Comparison of ENCODE assay signal across 18 cellular contexts in the genomic region with DNA sequence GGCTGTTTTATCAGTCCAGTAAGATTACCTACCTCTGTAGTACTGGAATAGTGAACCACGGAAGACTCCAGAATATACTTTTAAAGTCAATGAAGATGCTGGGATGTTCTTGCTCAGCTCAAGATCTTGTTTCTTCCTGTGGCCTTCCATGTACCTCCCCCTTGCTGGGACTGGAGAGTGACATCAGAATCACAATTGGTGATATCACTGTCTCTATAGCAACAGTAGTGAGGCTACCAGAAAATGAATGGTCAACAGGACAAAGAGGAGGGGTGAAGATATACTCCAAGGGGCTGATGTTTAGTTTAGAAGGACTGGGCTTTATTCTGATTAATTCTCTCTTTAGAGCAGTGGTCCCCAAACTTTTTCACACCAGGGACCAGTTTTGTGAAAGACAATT. TPM values are rescaled to one million over a fixed set of nuclear protein-coding genes. Genes with fewer than 3 reads are reported as not detected.
A peak's percentile ranks its signal among the peaks of the same experiment; 100 is the strongest.
DNase-seq lines count a peak whose midpoint lies in the region; ATAC-seq and TF ChIP-seq lines count a peak whose summit lies in the region.
"Had no signal": no experiment of that assay in that cellular context is flagged by ENCODE, and none has a peak within 500 bp of the region (broad histone marks: within the 10 kb centered on the region; RNA-seq: fewer than 3 reads in every experiment).

No MANE protein-coding gene starts in this region.

- H3K4me3 Mint-ChIP-seq in GM23338 (no peak overlapping the region), neural crest cell (peak overlapping the region; percentile 66)
- H3K4me3 Mint-ChIP-seq: CD8-positive, alpha-beta T cell; H9 had no signal

- TF ChIP-seq CTCF in GM23338 (conservative IDR thresholded peaks at IDR 0.05; ENCODE audit: low read depth in 2 of 2) (no peak), neural crest cell (conservative IDR thresholded peaks at IDR 0.05) (no peak), ascending aorta (IDR thresholded peaks at IDR 0.05) (no peak)

- H3K4me1 Mint-ChIP-seq in GM23338 = peaks cover 11% of the 10 kb centered on the region; the same call in 2 of the 3 replicates
- H3K4me1 Mint-ChIP-seq in neural crest cell = peaks cover 24% of the 10 kb centered on the region

- no peak for ATAC-seq in GM23338
- no peak for ATAC-seq in HG03571 (IDR thresholded peaks at IDR 0.05; ENCODE audit: unreplicated experiment)
- ATAC-seq: A549; CD8-positive, alpha-beta T cell; HepG2 had no signal

- H2AFZ ChIP-seq in GM23338 = no peak overlapping the region
- H2AFZ ChIP-seq: GM23248 had no signal

- no peak overlapping the region for H3K27ac Mint-ChIP-seq in GM23338
- H3K27ac Mint-ChIP-seq in neural crest cell (ENCODE audit: unreplicated experiment) = no peak overlapping the region
- H3K27ac Mint-ChIP-seq: CD8-positive, alpha-beta T cell; H9 had no signal

- no peaks in the 10 kb centered on the region for H3K9me3 ChIP-seq in ascending aorta
- H3K9me3 ChIP-seq: A549, BE2C had no signal

- no peak overlapping the region for H3K4me2 ChIP-seq in GM23338
- H3K4me2 ChIP-seq: A549 had no signal

- intact Hi-C loops in ascending aorta (cut with DNase I) = no loop called here

- DNase-seq in GM23338 (ENCODE audit: low spot score) (peak; percentile 32), OCI-M1 (lab: John Stamatoyannopoulos, UW) (peak; percentile 7), kidney tubule cell (ENCODE audit: low spot score) (peak; percentile 1), neural crest cell (ENCODE audit: low read depth, low spot score) (no peak), NCI-H446 treated with DMSO at 0.1 percent for 48 hours (lab: John Stamatoyannopoulos, UW) (no peak), UCSD-AML1 (lab: John Stamatoyannopoulos, UW; ENCODE audit: unreplicated experiment) (no peak), ascending aorta (ENCODE audit: low spot score in 2 of 2) (no peak)
- DNase-seq: BE2C; CD8-positive, alpha-beta T cell; COR-L47; DMS153; GF-D8; GM23248; H9 had no signal

- H3F3A ChIP-seq in GM23338 (replicated peaks; ENCODE audit: low read depth) = no peaks in the 10 kb centered on the region

- H3K9me3 Mint-ChIP-seq in GM23338 = no peaks in the 10 kb centered on the region
- peaks cover 2% of the 10 kb centered on the region for H3K9me3 Mint-ChIP-seq in neural crest cell
- H3K9me3 Mint-ChIP-seq: CD8-positive, alpha-beta T cell; H9 had no signal

- no peaks in the 10 kb centered on the region for H3K36me3 Mint-ChIP-seq in GM23338 (ENCODE audit: low read depth)
- H3K36me3 Mint-ChIP-seq in neural crest cell (ENCODE audit: low read depth) = no peaks in the 10 kb centered on the region

- H3K27me3 ChIP-seq in GM23338 (ENCODE audit: insufficient read depth) = no peaks in the 10 kb centered on the region
- H3K27me3 ChIP-seq in ascending aorta = no peaks in the 10 kb centered on the region

- H3K4me1 ChIP-seq in GM23338 (ENCODE audit: insufficient read depth) (peaks cover 12% of the 10 kb centered on the region), ascending aorta (peaks cover 6 to 9% of the 10 kb centered on the region in 2 donors)
- H3K4me1 ChIP-seq: BE2C had no signal

- H3K4me3 ChIP-seq in GM23338 = no peak overlapping the region
- H3K4me3 ChIP-seq in ascending aorta = no peak overlapping the region
- H3K4me3 ChIP-seq: A549, GM23248 had no signal

- H3K36me3 ChIP-seq in GM23338 (ENCODE audit: insufficient read depth) (no peaks in the 10 kb centered on the region), ascending aorta (no peaks in the 10 kb centered on the region)
- H3K36me3 ChIP-seq: BE2C had no signal

- H3K27ac ChIP-seq in GM23338 (ENCODE audit: low read depth) (no peak overlapping the region), ascending aorta (no peak overlapping the region)
- H3K27ac ChIP-seq: A549, C4-2B, GM23248 had no signal

- peaks cover 16% of the 10 kb centered on the region for H3K79me2 ChIP-seq in GM23338 (replicated peaks; ENCODE audit: insufficient read depth)

- H3K27me3 Mint-ChIP-seq in GM23338 (ENCODE audit: insufficient read depth, low read depth, poor library complexity) = peaks cover 6% of the 10 kb centered on the region
- H3K27me3 Mint-ChIP-seq in neural crest cell (ENCODE audit: low read depth) = peaks cover 34% of the 10 kb centered on the region

- H3K9me2 ChIP-seq in GM23338 (ENCODE audit: insufficient read depth) = no peaks in the 10 kb centered on the region

- H4K20me1 ChIP-seq in GM23338 (replicated peaks; ENCODE audit: insufficient read depth) = no peaks in the 10 kb centered on the region

TF ChIP-seq in GM23338, 12 proteins besides CTCF, POLR2A, EP300 and RAD21:
- TF ChIP-seq CREB1 (CRISPR knock-in tag; IDR thresholded peaks at IDR 0.05; ENCODE audit: low read depth) (0 out of 2 replicates have a peak, but pooled peaks have one; percentile 17), NANOG (IDR thresholded peaks at IDR 0.05; ENCODE audit: borderline replicate concordance) (no peak)

RNA-seq across cellular contexts. Expression of gene AKAP3, which starts 3.8 kb away (rescaled TPM):
- total RNA-seq in GM23338 (2014; rRNA removed; shearing (Covaris generic)) = 1.9 and 3.2 TPM in 2 replicates
- 1.3 and 1.4 TPM in 2 replicates for polyA plus RNA-seq in GM23338 (2016; fragmentation: Nextera tagmentation; extraction: Ambion mirVana)
- 2.8 and 3.5 TPM in 2 replicates for total RNA-seq in neural crest cell
- 2.8 TPM for total RNA-seq in ascending aorta

RNA-seq across cellular contexts. Expression of gene NDUFA9, which starts 3.9 kb away (rescaled TPM):
- 17.8 and 35.4 TPM in 2 replicates for total RNA-seq in GM23338 (2014; rRNA removed; shearing (Covaris generic))
- 71.0 and 79.8 TPM in 2 replicates for polyA plus RNA-seq in GM23338 (2016; fragmentation: Nextera tagmentation; extraction: Ambion mirVana)
- 71.6 and 77.0 TPM in 2 replicates for total RNA-seq in neural crest cell
- 1.5 TPM for total RNA-seq in ascending aorta

Comparison
In these comparisons a context has a peak if more than half of its experiments do, and no peak if none do; other contexts are left out.
1. DNase-seq: peak in GM23338 (single experiment), OCI-M1 (single experiment) and kidney tubule cell (single experiment); none in neural crest cell (single experiment), NCI-H446 treated with DMSO at 0.1 percent for 48 hours (single experiment), UCSD-AML1 (single experiment) and ascending aorta (0 of 2).